ENCODE assay signal across 8 cellular contexts in genomic region chr2:53970095-53970897, GRCh38.
A peak's percentile ranks its signal among the peaks of the same experiment; 100 is the strongest.
DNase-seq lines count a peak whose midpoint lies in the region; ATAC-seq and TF ChIP-seq lines count a peak whose summit lies in the region.

No MANE protein-coding gene starts in this region.

- peak; percentile 25 for ATAC-seq in GM21576 (IDR thresholded peaks at IDR 0.05; ENCODE audit: unreplicated experiment)

- TF ChIP-seq CTCF in GM06990 (IDR thresholded peaks at IDR 0.05; ENCODE audit: insufficient read depth, low read length, poor library complexity, severe bottlenecking) (no peak), choroid plexus epithelial cell (conservative IDR thresholded peaks at IDR 0.05; ENCODE audit: low read depth, low read length) (no peak)

- H3K4me3 ChIP-seq in GM06990 (replicated peaks; ENCODE audit: low read depth, low read length) = peak overlapping the region; percentile 68
- H3K4me3 ChIP-seq in HUES48 (ENCODE audit: low read depth, low read length) = peak overlapping the region; percentile 93
- peak overlapping the region; percentile 73 for H3K4me3 ChIP-seq in choroid plexus epithelial cell (ENCODE audit: low read depth, low read length)

- H3K9me3 ChIP-seq in HUES48 (ENCODE audit: control insufficient read depth, insufficient read depth, low read length) = no peaks in the 10 kb centered on the region

- peak; percentile 69 for DNase-seq in GM06990 (ENCODE audit: extremely low read depth, insufficient read length)
- DNase-seq in T-helper 9 cell = peak; percentile 12
- DNase-seq in choroid plexus epithelial cell (ENCODE audit: low read depth) = peak; percentile 52
- peak in 2 of 3 experiments; percentile 3 to 7 for DNase-seq in stimulated activated CD4-positive, alpha-beta T cell treated with anti-CD3 and anti-CD28 coated beads, TNF-alpha, amount 100 ng/mL, for 24 hours (ENCODE audit: low read depth in 3 of 3)
- no peak for DNase-seq in NCI-H2107 (lab: John Stamatoyannopoulos, UW)

- H3K27ac ChIP-seq in HUES48 (ENCODE audit: low read depth, low read length) = peak overlapping the region; percentile 96
- peak overlapping the region; percentile 95 for H3K27ac ChIP-seq in layer of hippocampus (ENCODE audit: low read depth, low read length)

- H3K9ac ChIP-seq in HUES48 (ENCODE audit: low read depth, low read length) = peak overlapping the region; percentile 89

- no peaks in the 10 kb centered on the region for H3K27me3 ChIP-seq in GM06990 (replicated peaks; ENCODE audit: control insufficient read depth, insufficient read depth, low read length)
- H3K27me3 ChIP-seq in HUES48 (ENCODE audit: control insufficient read depth, insufficient read depth, low read length) = no peaks in the 10 kb centered on the region
- H3K27me3 ChIP-seq in layer of hippocampus (ENCODE audit: control insufficient read depth, insufficient read depth, low read length) = no peaks in the 10 kb centered on the region

- H3K36me3 ChIP-seq in GM06990 (ENCODE audit: control insufficient read depth, insufficient read depth, low read length) (no peaks in the 10 kb centered on the region), HUES48 (ENCODE audit: control insufficient read depth, insufficient read depth, low read length) (no peaks in the 10 kb centered on the region)

- peaks cover 10% of the 10 kb centered on the region for H3K4me1 ChIP-seq in HUES48 (ENCODE audit: control insufficient read depth, insufficient read depth, low read length)
